23 cellular contexts compared by ENCODE assay signal in the genomic region with DNA sequence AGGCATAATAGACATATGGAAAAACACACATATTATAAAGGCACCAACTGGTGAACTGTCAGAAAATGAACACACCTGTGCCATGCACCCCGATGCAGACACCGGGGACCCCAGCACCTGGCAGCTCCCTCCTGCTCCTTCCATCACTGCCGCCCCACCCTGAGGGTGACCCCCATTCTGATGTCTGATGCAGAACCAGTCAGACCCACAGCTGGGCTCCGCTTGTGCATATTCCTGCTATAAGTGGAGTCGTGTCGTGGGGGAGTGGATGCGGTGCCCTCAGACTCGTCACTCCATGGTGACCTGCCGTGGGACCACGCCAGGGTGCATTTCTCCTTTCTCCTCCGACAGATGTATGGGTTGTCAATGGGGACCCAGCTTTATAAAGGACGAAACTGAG. TPM values are rescaled to one million over a fixed set of nuclear protein-coding genes. Genes with fewer than 3 reads are reported as not detected.
A peak's percentile ranks its signal among the peaks of the same experiment; 100 is the strongest.
DNase-seq lines count a peak whose midpoint lies in the region; ATAC-seq and TF ChIP-seq lines count a peak whose summit lies in the region.
"Had no signal": no experiment of that assay in that cellular context is flagged by ENCODE, and none has a peak within 500 bp of the region (broad histone marks: within the 10 kb centered on the region; RNA-seq: fewer than 3 reads in every experiment).

No MANE protein-coding gene starts in this region.

- no peak overlapping the region for H3K9ac ChIP-seq in neural progenitor cell
- H3K9ac ChIP-seq: KMS-11 had no signal

- no peak for TF ChIP-seq EP300 in stomach (IDR thresholded peaks at IDR 0.05)

- WGBS in stomach, 5 donors = 76 to 92% (median 86%) methylated on average over 12 of the region's 12 CpGs

- H3K4me1 Mint-ChIP-seq in activated CD4-positive, alpha-beta memory T cell treated with anti-CD3 and anti-CD28 coated beads, Interleukin-2, amount 10 ng/mL, durations not matched to agents 7 days and 5 days = no peaks in the 10 kb centered on the region
- H3K4me1 Mint-ChIP-seq in neural progenitor cell = peaks cover 64% of the 10 kb centered on the region
- H3K4me1 Mint-ChIP-seq: CD4-positive, CD25-positive, alpha-beta regulatory T cell had no signal

- H3K36me3 ChIP-seq in RWPE2 (ENCODE audit: low read depth) (no peaks in the 10 kb centered on the region), neural progenitor cell (no peaks in the 10 kb centered on the region), stomach (no peaks in the 10 kb centered on the region)

- ATAC-seq in RWPE2 (ENCODE audit: low read depth) = no peak

- H3K27me3 ChIP-seq in RWPE2 (ENCODE audit: insufficient read depth, poor library complexity, severe bottlenecking) (no peaks in the 10 kb centered on the region), neural progenitor cell (no peaks in the 10 kb centered on the region), stomach (peaks cover 0 to 17% (median 0%) of the 10 kb centered on the region in 3 donors)

- TF ChIP-seq CTCF in RWPE2 (IDR thresholded peaks at IDR 0.05; ENCODE audit: poor library complexity, severe bottlenecking) (no peak), neural progenitor cell (IDR thresholded peaks at IDR 0.05) (no peak), stomach (IDR thresholded peaks at IDR 0.05) (no peak)

- CTCF ChIA-PET in activated CD4-positive, alpha-beta memory T cell treated with anti-CD3 and anti-CD28 coated beads, Interleukin-2, amount 10 ng/mL, durations not matched to agents 7 days and 5 days (lab: Charles Lee) = no interaction called here

- no peaks in the 10 kb centered on the region for H3K36me3 Mint-ChIP-seq in activated CD4-positive, alpha-beta memory T cell treated with anti-CD3 and anti-CD28 coated beads, Interleukin-2, amount 10 ng/mL, durations not matched to agents 7 days and 5 days (ENCODE audit: low read depth)
- H3K36me3 Mint-ChIP-seq in neural progenitor cell = no peaks in the 10 kb centered on the region
- H3K36me3 Mint-ChIP-seq: CD4-positive, CD25-positive, alpha-beta regulatory T cell had no signal

- H3K27me3 Mint-ChIP-seq in activated CD4-positive, alpha-beta memory T cell treated with anti-CD3 and anti-CD28 coated beads, Interleukin-2, amount 10 ng/mL, durations not matched to agents 7 days and 5 days = no peaks in the 10 kb centered on the region
- peaks cover 46% of the 10 kb centered on the region for H3K27me3 Mint-ChIP-seq in neural progenitor cell (ENCODE audit: insufficient read depth, low read depth)
- H3K27me3 Mint-ChIP-seq: CD4-positive, CD25-positive, alpha-beta regulatory T cell had no signal

- peaks cover 24% of the 10 kb centered on the region for H3F3A ChIP-seq in neural progenitor cell (ENCODE audit: low read depth)

- peak; percentile 66 for DNase-seq in RWPE2 (ENCODE audit: low spot score)
- DNase-seq in activated CD4-positive, alpha-beta memory T cell treated with anti-CD3 and anti-CD28 coated beads, Interleukin-2, amount 10 ng/mL, durations not matched to agents 7 days and 5 days = peak; percentile 13
- no peak for DNase-seq in neural progenitor cell (ENCODE audit: low spot score)
- peak; percentile 23 for DNase-seq in stomach
- no peak for DNase-seq in NCI-H1092 (lab: John Stamatoyannopoulos, UW)
- no peak for DNase-seq in stimulated activated CD4-positive, alpha-beta T cell treated with anti-CD3 and anti-CD28 coated beads, Interleukin-15, amount 100 ng/mL, for 24 hours
- no peak for DNase-seq in stimulated activated CD4-positive, alpha-beta T cell treated with anti-CD3 and anti-CD28 coated beads, Interleukin-4, amount 100 ng/mL, for 24 hours
- DNase-seq: CD4-positive, CD25-positive, alpha-beta regulatory T cell; DMS79; IMR-90; NCI-H1105 treated with DMSO at 0.1 percent for 48 hours; NCI-H1694; NCI-H2081; NCI-H2171; NCI-H345; NCI-H524; NCI-H774; NK-92 treated with Interleukin-12 subunit alpha and Interleukin-12 subunit beta, amount 100 ng/mL, for 24 hours had no signal

- H3K4me3 ChIP-seq in RWPE2 (ENCODE audit: severe bottlenecking) (no peak overlapping the region), neural progenitor cell (no peak overlapping the region), stomach (no peak overlapping the region)

- no peak overlapping the region for H3K27ac Mint-ChIP-seq in activated CD4-positive, alpha-beta memory T cell treated with anti-CD3 and anti-CD28 coated beads, Interleukin-2, amount 10 ng/mL, durations not matched to agents 7 days and 5 days
- H3K27ac Mint-ChIP-seq in neural progenitor cell = peak overlapping the region; percentile 15
- H3K27ac Mint-ChIP-seq: CD4-positive, CD25-positive, alpha-beta regulatory T cell had no signal

- POLR2A ChIA-PET in activated CD4-positive, alpha-beta memory T cell treated with anti-CD3 and anti-CD28 coated beads, Interleukin-2, amount 10 ng/mL, durations not matched to agents 7 days and 5 days (lab: Charles Lee) = no interaction called here

- intact Hi-C loops in stomach (cut with DNase I; ENCODE audit: low total_unique reads) = no loop called here

- no peaks in the 10 kb centered on the region for H3K79me2 ChIP-seq in neural progenitor cell (ENCODE audit: low read depth)

- H3K9me3 ChIP-seq in RWPE2 (ENCODE audit: severe bottlenecking) (no peaks in the 10 kb centered on the region), neural progenitor cell (ENCODE audit: low read depth) (no peaks in the 10 kb centered on the region), stomach (no peaks in the 10 kb centered on the region)

- no peak overlapping the region for H3K4me3 Mint-ChIP-seq in activated CD4-positive, alpha-beta memory T cell treated with anti-CD3 and anti-CD28 coated beads, Interleukin-2, amount 10 ng/mL, durations not matched to agents 7 days and 5 days
- no peak overlapping the region for H3K4me3 Mint-ChIP-seq in neural progenitor cell
- H3K4me3 Mint-ChIP-seq: CD4-positive, CD25-positive, alpha-beta regulatory T cell had no signal

- TF ChIP-seq POLR2A in stomach (IDR thresholded peaks at IDR 0.05) = no peak

- no peaks in the 10 kb centered on the region for H4K20me1 ChIP-seq in neural progenitor cell (ENCODE audit: low read depth)

- H3K27ac ChIP-seq in RWPE2 (ENCODE audit: poor library complexity, severe bottlenecking) (no peak overlapping the region), neural progenitor cell (no peak overlapping the region), stomach (no peak overlapping the region)
- H3K27ac ChIP-seq: KMS-11, RWPE1 had no signal

- H3K9me3 Mint-ChIP-seq in activated CD4-positive, alpha-beta memory T cell treated with anti-CD3 and anti-CD28 coated beads, Interleukin-2, amount 10 ng/mL, durations not matched to agents 7 days and 5 days = no peaks in the 10 kb centered on the region
- H3K9me3 Mint-ChIP-seq in neural progenitor cell = no peaks in the 10 kb centered on the region

- H3K4me1 ChIP-seq in RWPE2 (ENCODE audit: insufficient read depth, poor library complexity, severe bottlenecking) (no peaks in the 10 kb centered on the region), neural progenitor cell (peaks cover 23% of the 10 kb centered on the region), stomach (peaks cover 0 to 8% (median 0%) of the 10 kb centered on the region in 4 donors)

- no peak overlapping the region for H3K4me2 ChIP-seq in neural progenitor cell
- H3K4me2 ChIP-seq: KMS-11 had no signal

- H2AFZ ChIP-seq in neural progenitor cell (replicated peaks) = no peak overlapping the region

RNA-seq across cellular contexts. Expression of a gene that starts 45.7 kb away (rescaled TPM):
- not detected for total RNA-seq in activated CD4-positive, alpha-beta memory T cell treated with anti-CD3 and anti-CD28 coated beads, Interleukin-2, amount 10 ng/mL, durations not matched to agents 7 days and 5 days
- total RNA-seq in neural progenitor cell (ENCODE audit: low replicate concordance) (7.3 and 10.6 TPM in 2 replicates), stomach (100 to 1,000 TPM in 3 of 5 donors, 10 to 100 TPM in 2; 26.4 to 390 (median 124) TPM)
- polyA plus RNA-seq in stomach = 100 to 1,000 TPM in 1 of 3 donors, 10 to 100 TPM in 2; 13.4 to 131 (median 30.6) TPM
- total RNA-seq: H4 had no signal
- polyA plus RNA-seq: CD4-positive, CD25-positive, alpha-beta regulatory T cell had no signal

RNA-seq across cellular contexts. Expression of a gene that starts 53.6 kb away (rescaled TPM):
- not detected for total RNA-seq in activated CD4-positive, alpha-beta memory T cell treated with anti-CD3 and anti-CD28 coated beads, Interleukin-2, amount 10 ng/mL, durations not matched to agents 7 days and 5 days
- total RNA-seq in neural progenitor cell (ENCODE audit: low replicate concordance) (312 and 1,018 TPM in 2 replicates), stomach (10 to 100 TPM in 1 of 5 donors, not detected in 4; 24.6 TPM)
- polyA plus RNA-seq in stomach = 1 to 10 TPM in 1 of 3 donors, under 1 TPM in 2; 0.05 to 6.7 (median 0.19) TPM
- total RNA-seq: A673; CD4-positive, CD25-positive, alpha-beta regulatory T cell; H4 had no signal
- polyA plus RNA-seq: BJ; CD4-positive, CD25-positive, alpha-beta regulatory T cell had no signal

Comparison
In these comparisons a context has a peak if more than half of its experiments do, and no peak if none do; other contexts are left out.
1. DNase-seq: peak in RWPE2 (single experiment), activated CD4-positive, alpha-beta memory T cell treated with anti-CD3 and anti-CD28 coated beads, Interleukin-2, amount 10 ng/mL, durations not matched to agents 7 days and 5 days (single experiment) and stomach (single experiment); none in neural progenitor cell (single experiment), NCI-H1092 (single experiment), stimulated activated CD4-positive, alpha-beta T cell treated with anti-CD3 and anti-CD28 coated beads, Interleukin-15, amount 100 ng/mL, for 24 hours (single experiment) and stimulated activated CD4-positive, alpha-beta T cell treated with anti-CD3 and anti-CD28 coated beads, Interleukin-4, amount 100 ng/mL, for 24 hours (single experiment).
2. RNA of a gene that starts 53.6 kb away (total RNA-seq): 312 to 1,018 TPM in neural progenitor cell; not detected in activated CD4-positive, alpha-beta memory T cell treated with anti-CD3 and anti-CD28 coated beads, Interleukin-2, amount 10 ng/mL, durations not matched to agents 7 days and 5 days and 24.6 TPM in stomach; every median in the first group is over 10 times any median in the second.